21 cellular contexts compared by ENCODE assay signal in the genomic region with DNA sequence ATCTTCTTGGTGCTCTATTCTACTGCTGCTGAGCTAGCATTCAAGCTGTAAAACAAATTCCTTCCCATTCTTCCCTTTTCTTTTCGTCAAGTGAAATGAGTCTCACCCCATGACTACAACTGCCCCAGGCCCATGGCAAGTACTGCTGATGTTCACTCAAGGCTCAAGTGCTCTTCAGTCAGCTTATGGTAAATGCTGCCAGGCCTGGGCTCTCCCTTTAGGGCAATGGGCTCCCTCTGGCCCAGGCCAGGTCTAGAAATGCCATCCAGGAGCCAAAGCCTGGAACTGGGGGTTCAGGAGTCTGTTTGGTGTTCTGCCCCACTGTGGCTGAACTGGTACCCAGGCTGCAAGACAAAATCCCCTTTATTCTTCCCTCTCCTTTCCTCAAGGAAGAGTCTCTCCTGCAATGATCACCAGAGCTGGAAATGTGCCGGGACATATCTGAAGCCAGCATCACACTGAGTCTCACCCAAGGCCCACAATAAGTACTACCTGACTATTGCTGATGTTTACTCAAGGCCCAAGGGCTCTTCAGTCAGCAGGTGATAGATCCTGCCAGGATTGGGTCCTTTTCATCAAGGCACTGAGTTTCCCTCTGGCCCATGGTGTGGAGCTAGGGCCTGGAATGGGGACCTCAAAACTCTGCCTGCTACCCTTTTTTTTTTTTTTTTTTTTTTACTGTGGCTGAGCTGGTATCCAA.
"Had no signal": no experiment of that assay in that cellular context is flagged by ENCODE, and none has a peak within 500 bp of the region (broad histone marks: within the 10 kb centered on the region; RNA-seq: fewer than 3 reads in every experiment).

No MANE protein-coding gene starts in this region.

- ATAC-seq: activated CD8-positive, alpha-beta T cell treated with anti-CD3 and anti-CD28 coated beads for 36 hours; activated T-helper 17 cell treated with anti-CD3 and anti-CD28 coated beads, Interleukin-2, amount 50 U/mL, for 72 hours; effector memory CD8-positive, alpha-beta T cell; heart right ventricle; natural killer cell treated with Interleukin-12 subunit alpha and Interleukin-12 subunit beta and Interleukin-15 and Interleukin-18, amount 100 ng/mL, for 72 hours; pancreas; right lobe of liver had no signal

- H3K27ac ChIP-seq: esophagus squamous epithelium, heart right ventricle, neutrophil, pancreas, right lobe of liver had no signal

- DNase-seq: activated CD4-positive, alpha-beta T cell treated with anti-CD3 and anti-CD28 coated beads for 48 hours; activated CD4-positive, CD25-positive, alpha-beta regulatory T cell; activated CD8-positive, alpha-beta T cell treated with anti-CD3 and anti-CD28 coated beads for 36 hours; activated naive CD4-positive, alpha-beta T cell; activated naive CD8-positive, alpha-beta T cell treated with anti-CD3 and anti-CD28 coated beads for 36 hours; activated T-cell treated with anti-CD3 and anti-CD28 coated beads, Interleukin-2, amount 50 U/mL, for 1 hour; amniotic stem cell; dermis blood vessel endothelial cell; effector memory CD8-positive, alpha-beta T cell; esophagus squamous epithelium; heart right ventricle; pancreas; right lobe of liver; small intestine; stimulated activated CD4-positive, alpha-beta T cell treated with anti-CD3 and anti-CD28 coated beads, Interleukin-15, amount 100 ng/mL, for 24 hours; stimulated activated CD4-positive, alpha-beta T cell treated with anti-CD3 and anti-CD28 coated beads, Interleukin-2, amount 100 ng/mL, for 48 hours; trophoblast cell had no signal

- H3K27me3 ChIP-seq: cardiac muscle cell, esophagus squamous epithelium, heart right ventricle, neutrophil, pancreas, right lobe of liver had no signal

- H3K4me1 ChIP-seq: esophagus squamous epithelium, heart right ventricle, pancreas, right lobe of liver had no signal

- H3K4me3 ChIP-seq: cardiac muscle cell, esophagus squamous epithelium, heart right ventricle, pancreas, right lobe of liver had no signal

- FAIRE-seq: pancreas, small intestine had no signal

- H3K9me3 ChIP-seq: esophagus squamous epithelium, heart right ventricle, neutrophil, pancreas, right lobe of liver had no signal

- H3K36me3 ChIP-seq: cardiac muscle cell, esophagus squamous epithelium, heart right ventricle, neutrophil, pancreas, right lobe of liver had no signal
